In genomic region chr10:24694086-24694485, GRCh38 we compare ENCODE assay signal across 16 cellular contexts.
"Had no signal": no experiment of that assay in that cellular context is flagged by ENCODE, and none has a peak within 500 bp of the region (broad histone marks: within the 10 kb centered on the region; RNA-seq: fewer than 3 reads in every experiment).

No MANE protein-coding gene starts in this region.

- DNase-seq: activated CD4-positive, alpha-beta T cell treated with anti-CD3 and anti-CD28 coated beads for 4 hours; activated CD8-positive, alpha-beta T cell treated with anti-CD3 and anti-CD28 coated beads for 36 hours; activated effector memory CD4-positive, alpha-beta T cell treated with anti-CD3 and anti-CD28 coated beads, Interleukin-2, amount 50 U/mL, for 16 hours; activated T-cell treated with anti-CD3 and anti-CD28 coated beads, Interleukin-2, amount 50 U/mL, for 48 hours; amygdala; cerebellar nuclear complex; effector memory CD4-positive, alpha-beta T cell; kidney; left lung; naive thymus-derived CD8-positive, alpha-beta T cell; retina; stimulated activated CD4-positive, alpha-beta T cell treated with anti-CD3 and anti-CD28 coated beads, Interleukin-2, amount 100 ng/mL, for 48 hours; T-helper 17 cell; thyroid gland had no signal

- H3K27ac ChIP-seq: hepatocyte, left lung, thyroid gland had no signal

- H3K4me1 ChIP-seq: left lung had no signal

- H3K4me2 ChIP-seq: hepatocyte had no signal

- H2AFZ ChIP-seq: hepatocyte had no signal

- H3K36me3 ChIP-seq: left lung, thyroid gland had no signal

- H3K27me3 ChIP-seq: hepatocyte, left lung, thyroid gland had no signal

- H3K4me3 ChIP-seq: hepatocyte, left lung, thyroid gland had no signal

- H3K9me3 ChIP-seq: left lung, thyroid gland had no signal

- ATAC-seq: activated CD8-positive, alpha-beta T cell treated with anti-CD3 and anti-CD28 coated beads for 36 hours; left lung; naive thymus-derived CD8-positive, alpha-beta T cell; stimulated activated memory B cell treated with anti-CD40 and anti-IgM and Interleukin-4, amounts not matched to agents 10 μg/mL and 1 μg/mL and 100 μg/mL, for 72 hours; T-helper 17 cell had no signal
